Comparison of ENCODE assay signal across 22 cellular contexts in genomic region chr13:77056382-77056781, GRCh38. TPM values are rescaled to one million over a fixed set of nuclear protein-coding genes. Genes with fewer than 3 reads are reported as not detected.
DNase-seq lines count a peak whose midpoint lies in the region; ATAC-seq, FAIRE-seq and TF ChIP-seq lines count a peak whose summit lies in the region.
"Had no signal": no experiment of that assay in that cellular context is flagged by ENCODE, and none has a peak within 500 bp of the region (broad histone marks: within the 10 kb centered on the region; RNA-seq: fewer than 3 reads in every experiment).

No MANE protein-coding gene starts in this region.

- CTCF ChIA-PET in activated CD4-positive, alpha-beta T cell treated with anti-CD3 and anti-CD28 coated beads, Interleukin-2, amount 10 ng/mL, durations not matched to agents 7 days and 5 days (lab: Charles Lee) = interaction anchor here (1.0 to 2.3 kb wide), 2 partner anchors 14 to 15 kb away, joined by 3 to 6 read pairs; no protein-coding TSS in a partner anchor

- peak overlapping the region in 1 of 4 donors; percentile 46 for H3K27ac ChIP-seq in pancreas
- H3K27ac ChIP-seq: A549; BLaER1 treated with 17β-estradiol and CSF1 and Interleukin-3, amounts not matched to agents 10 nM and 100 nM; esophagus muscularis mucosa; HL-60 had no signal

- no peak overlapping the region for H3K27ac Mint-ChIP-seq in activated CD4-positive, alpha-beta T cell treated with anti-CD3 and anti-CD28 coated beads, Interleukin-2, amount 10 ng/mL, durations not matched to agents 7 days and 5 days
- H3K27ac Mint-ChIP-seq: T-helper 17 cell had no signal

- no peaks in the 10 kb centered on the region for H3K9me3 Mint-ChIP-seq in activated CD4-positive, alpha-beta T cell treated with anti-CD3 and anti-CD28 coated beads, Interleukin-2, amount 10 ng/mL, durations not matched to agents 7 days and 5 days

- no peak overlapping the region for H3K4me3 ChIP-seq in pancreas
- H3K4me3 ChIP-seq: A549; BLaER1 treated with 17β-estradiol and CSF1 and Interleukin-3, amounts not matched to agents 10 nM and 100 nM; esophagus muscularis mucosa had no signal

- POLR2A ChIA-PET in activated CD4-positive, alpha-beta T cell treated with anti-CD3 and anti-CD28 coated beads, Interleukin-2, amount 10 ng/mL, durations not matched to agents 7 days and 5 days (lab: Charles Lee) = no interaction called here

- no peaks in the 10 kb centered on the region for H3K4me1 Mint-ChIP-seq in activated CD4-positive, alpha-beta T cell treated with anti-CD3 and anti-CD28 coated beads, Interleukin-2, amount 10 ng/mL, durations not matched to agents 7 days and 5 days

- peaks cover 41% of the 10 kb centered on the region for H3K36me3 Mint-ChIP-seq in activated CD4-positive, alpha-beta T cell treated with anti-CD3 and anti-CD28 coated beads, Interleukin-2, amount 10 ng/mL, durations not matched to agents 7 days and 5 days (ENCODE audit: low read depth)

- peak; percentile 55 to 74 (median 61) for ATAC-seq in pancreas
- ATAC-seq: A549, left ventricle myocardium superior, T-helper 17 cell had no signal

- TF ChIP-seq CTCF in pancreas (IDR thresholded peaks at IDR 0.05) = no peak

- no peaks in the 10 kb centered on the region for H3K9me3 ChIP-seq in pancreas
- H3K9me3 ChIP-seq: A549; BLaER1 treated with 17β-estradiol and CSF1 and Interleukin-3, amounts not matched to agents 10 nM and 100 nM; esophagus muscularis mucosa had no signal

- no peaks in the 10 kb centered on the region for H3K27me3 Mint-ChIP-seq in activated CD4-positive, alpha-beta T cell treated with anti-CD3 and anti-CD28 coated beads, Interleukin-2, amount 10 ng/mL, durations not matched to agents 7 days and 5 days
- H3K27me3 Mint-ChIP-seq: T-helper 17 cell had no signal

- TF ChIP-seq EP300 in Ishikawa (IDR thresholded peaks at IDR 0.05; ENCODE audit: borderline replicate concordance) = no peak

- H3K36me3 ChIP-seq in pancreas = no peaks in the 10 kb centered on the region

- intact Hi-C loops in pancreas (cut with DNase I) = no loop called here

- no peak for FAIRE-seq in pancreas (lab: Jason Lieb, UNC)
- FAIRE-seq: A549, urothelium cell line had no signal

- 38 to 41% methylated on average over 3 of the region's 3 CpGs for WGBS in pancreas, 2 donors

- peak; percentile 52 for DNase-seq in NCI-H2107 treated with DMSO at 0.1 percent for 48 hours (lab: John Stamatoyannopoulos, UW; ENCODE audit: unreplicated experiment)
- no peak for DNase-seq in NCI-H2107 (lab: John Stamatoyannopoulos, UW)
- DNase-seq in iris pigment epithelial cell (ENCODE audit: low read depth) = peak; percentile 6
- DNase-seq in pancreas = no peak
- DNase-seq in activated CD4-positive, alpha-beta T cell treated with anti-CD3 and anti-CD28 coated beads, Interleukin-2, amount 10 ng/mL, durations not matched to agents 7 days and 5 days = no peak
- no peak for DNase-seq in NK-92 treated with Interleukin-12 subunit alpha and Interleukin-12 subunit beta, amount 100 ng/mL, for 24 hours (lab: John Stamatoyannopoulos, UW)
- DNase-seq in GDM1 (lab: John Stamatoyannopoulos, UW) = no peak
- DNase-seq: activated CD4-positive, alpha-beta T cell treated with anti-CD3 and anti-CD28 coated beads, Interleukin-2, amount 50 U/mL, for 1 hour; activated naive CD4-positive, alpha-beta T cell; anterior cingulate cortex; effector CD8-positive, alpha-beta T cell; IMR-90; left ventricle myocardium superior; NCI-H146; NCI-H345; T-helper 17 cell had no signal

- peak; percentile 19; the same call in 1 of the 2 replicates for TF ChIP-seq RAD21 in Ishikawa (IDR thresholded peaks at IDR 0.05; ENCODE audit: low read depth)

- H3K4me1 ChIP-seq in pancreas = peaks cover 3 to 32% (median 26%) of the 10 kb centered on the region in 3 donors
- H3K4me1 ChIP-seq: A549; BLaER1 treated with 17β-estradiol and CSF1 and Interleukin-3, amounts not matched to agents 10 nM and 100 nM; esophagus muscularis mucosa had no signal

- H3K4me3 Mint-ChIP-seq in activated CD4-positive, alpha-beta T cell treated with anti-CD3 and anti-CD28 coated beads, Interleukin-2, amount 10 ng/mL, durations not matched to agents 7 days and 5 days = no peak overlapping the region
- H3K4me3 Mint-ChIP-seq: T-helper 17 cell had no signal

- H3K27me3 ChIP-seq in pancreas = no peaks in the 10 kb centered on the region
- H3K27me3 ChIP-seq: BLaER1 treated with 17β-estradiol and CSF1 and Interleukin-3, amounts not matched to agents 10 nM and 100 nM; esophagus muscularis mucosa had no signal

TF ChIP-seq in Ishikawa, 13 proteins besides CTCF, POLR2A, EP300 and RAD21:
- TF ChIP-seq CREB1 (IDR thresholded peaks at IDR 0.05; ENCODE audit: low read depth) (no peak), USF1 (IDR thresholded peaks at IDR 0.05) (no peak), ZBTB7A (IDR thresholded peaks at IDR 0.05; ENCODE audit: low read depth) (no peak), FOXM1 (IDR thresholded peaks at IDR 0.05; ENCODE audit: borderline replicate concordance, low read depth) (no peak), TEAD4 (IDR thresholded peaks at IDR 0.05) (no peak), YY1 (IDR thresholded peaks at IDR 0.05; ENCODE audit: low read depth) (no peak), TAF1 (IDR thresholded peaks at IDR 0.05; ENCODE audit: low read depth) (no peak), NFIC (IDR thresholded peaks at IDR 0.05) (no peak), MAX (IDR thresholded peaks at IDR 0.05) (no peak), TCF12 (IDR thresholded peaks at IDR 0.05; ENCODE audit: low read depth) (no peak), EGR1 (IDR thresholded peaks at IDR 0.05) (no peak), REST (IDR thresholded peaks at IDR 0.05; ENCODE audit: low read depth) (no peak)

RNA-seq across cellular contexts. Expression of gene FBXL3, which starts 29.4 kb away (rescaled TPM):
- total RNA-seq in pancreas = 10 to 100 TPM; 11.9 to 23.8 (median 14.5) TPM
- 10 to 100 TPM in 1 of 2 donors, 1 to 10 TPM in 1; 7.5 to 16.8 TPM for polyA plus RNA-seq in pancreas
- total RNA-seq in activated CD4-positive, alpha-beta T cell treated with anti-CD3 and anti-CD28 coated beads, Interleukin-2, amount 10 ng/mL, durations not matched to agents 7 days and 5 days = 10 to 100 TPM; 41.3 to 43.2 TPM

Comparison
In these comparisons a context has a peak if more than half of its experiments do, and no peak if none do; other contexts are left out.
1. DNase-seq: peak in NCI-H2107 treated with DMSO at 0.1 percent for 48 hours (single experiment) and iris pigment epithelial cell (single experiment); none in NCI-H2107 (single experiment), pancreas (0 of 6), activated CD4-positive, alpha-beta T cell treated with anti-CD3 and anti-CD28 coated beads, Interleukin-2, amount 10 ng/mL, durations not matched to agents 7 days and 5 days (single experiment), NK-92 treated with Interleukin-12 subunit alpha and Interleukin-12 subunit beta, amount 100 ng/mL, for 24 hours (single experiment) and GDM1 (single experiment).